1 cellular context compared by ENCODE assay signal in the genomic region with DNA sequence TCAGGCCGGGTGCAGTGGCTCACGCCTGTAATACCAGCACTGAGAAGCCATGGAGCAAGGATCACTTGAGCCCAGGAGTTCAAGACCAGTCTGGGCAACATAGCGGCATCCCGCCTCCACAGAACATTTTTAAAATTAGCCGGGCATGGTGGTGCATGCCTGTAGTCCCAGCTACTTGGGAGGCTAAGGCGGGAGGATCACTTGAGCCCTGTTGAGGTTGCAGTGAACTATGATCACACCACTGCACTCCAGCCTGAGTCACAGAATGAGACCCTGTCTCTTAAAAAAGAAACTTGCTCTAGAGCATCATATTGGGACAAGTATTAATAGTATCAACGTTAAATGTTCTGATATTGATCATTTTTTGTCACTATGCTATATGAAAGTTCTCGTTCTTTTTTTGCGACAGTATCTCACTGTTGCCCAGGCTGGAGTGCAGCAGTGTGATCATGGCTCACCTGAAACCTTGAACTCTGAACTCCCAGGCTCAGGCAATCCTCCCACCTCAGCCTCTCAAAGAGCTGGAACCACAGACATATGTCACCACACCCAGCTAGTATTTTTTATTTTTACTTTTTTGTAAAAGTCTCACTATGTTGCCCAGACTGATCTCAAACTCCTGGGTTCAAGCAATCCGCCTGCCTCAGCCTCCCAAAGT.
A peak's percentile ranks its signal among the peaks of the same experiment; 100 is the strongest.
TF ChIP-seq lines count a peak whose summit lies in the region.

No MANE protein-coding gene starts in this region.

TF ChIP-seq in HepG2, 621 proteins besides CTCF, POLR2A, EP300 and RAD21 (continues in another document):
- TF ChIP-seq ZNF432 (CRISPR knock-in tag; IDR thresholded peaks at IDR 0.05; ENCODE audit: borderline replicate concordance) = no peak
- no peak for TF ChIP-seq NKX3-1 (CRISPR knock-in tag; IDR thresholded peaks at IDR 0.05)
- 0 out of 2 replicates have a peak, but pooled peaks have one; percentile 8 for TF ChIP-seq ZNF543 (CRISPR knock-in tag; IDR thresholded peaks at IDR 0.05)
- TF ChIP-seq, protein P1, sequence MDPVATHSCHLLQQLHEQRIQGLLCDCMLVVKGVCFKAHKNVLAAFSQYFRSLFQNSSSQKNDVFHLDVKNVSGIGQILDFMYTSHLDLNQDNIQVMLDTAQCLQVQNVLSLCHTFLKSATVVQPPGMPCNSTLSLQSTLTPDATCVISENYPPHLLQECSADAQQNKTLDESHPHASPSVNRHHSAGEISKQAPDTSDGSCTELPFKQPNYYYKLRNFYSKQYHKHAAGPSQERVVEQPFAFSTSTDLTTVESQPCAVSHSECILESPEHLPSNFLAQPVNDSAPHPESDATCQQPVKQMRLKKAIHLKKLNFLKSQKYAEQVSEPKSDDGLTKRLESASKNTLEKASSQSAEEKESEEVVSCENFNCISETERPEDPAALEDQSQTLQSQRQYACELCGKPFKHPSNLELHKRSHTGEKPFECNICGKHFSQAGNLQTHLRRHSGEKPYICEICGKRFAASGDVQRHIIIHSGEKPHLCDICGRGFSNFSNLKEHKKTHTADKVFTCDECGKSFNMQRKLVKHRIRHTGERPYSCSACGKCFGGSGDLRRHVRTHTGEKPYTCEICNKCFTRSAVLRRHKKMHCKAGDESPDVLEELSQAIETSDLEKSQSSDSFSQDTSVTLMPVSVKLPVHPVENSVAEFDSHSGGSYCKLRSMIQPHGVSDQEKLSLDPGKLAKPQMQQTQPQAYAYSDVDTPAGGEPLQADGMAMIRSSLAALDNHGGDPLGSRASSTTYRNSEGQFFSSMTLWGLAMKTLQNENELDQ (CRISPR knock-in tag; IDR thresholded peaks at IDR 0.05; ENCODE audit: borderline replicate concordance) = no peak
- TF ChIP-seq ZBTB42 (CRISPR knock-in tag; IDR thresholded peaks at IDR 0.05) = no peak
- peak; percentile 39; the same call in 1 of the 2 replicates for TF ChIP-seq HNF4G (IDR thresholded peaks at IDR 0.05; ENCODE audit: borderline replicate concordance, low read depth, low read length)
- no peak for TF ChIP-seq HNF4G (CRISPR knock-in tag; IDR thresholded peaks at IDR 0.05; ENCODE audit: borderline replicate concordance, low read depth)
- peak; percentile 74 for TF ChIP-seq HNF4A (CRISPR knock-in tag; IDR thresholded peaks at IDR 0.05)
- 0 out of 2 replicates have a peak, but pooled peaks have one; percentile 25 for TF ChIP-seq ZNF556 (CRISPR knock-in tag; IDR thresholded peaks at IDR 0.05; ENCODE audit: borderline replicate concordance)
- TF ChIP-seq, protein P2, sequence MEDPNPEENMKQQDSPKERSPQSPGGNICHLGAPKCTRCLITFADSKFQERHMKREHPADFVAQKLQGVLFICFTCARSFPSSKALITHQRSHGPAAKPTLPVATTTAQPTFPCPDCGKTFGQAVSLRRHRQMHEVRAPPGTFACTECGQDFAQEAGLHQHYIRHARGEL (CRISPR knock-in tag; IDR thresholded peaks at IDR 0.05) = no peak
- TF ChIP-seq FOXP1 (IDR thresholded peaks at IDR 0.05) = no peak
- TF ChIP-seq FOXP1 (CRISPR knock-in tag; IDR thresholded peaks at IDR 0.05) = no peak
- peak; percentile 38; the same call in 1 of the 2 replicates for TF ChIP-seq SAP130 (CRISPR knock-in tag; IDR thresholded peaks at IDR 0.05; ENCODE audit: low read depth)
- TF ChIP-seq, protein P3, sequence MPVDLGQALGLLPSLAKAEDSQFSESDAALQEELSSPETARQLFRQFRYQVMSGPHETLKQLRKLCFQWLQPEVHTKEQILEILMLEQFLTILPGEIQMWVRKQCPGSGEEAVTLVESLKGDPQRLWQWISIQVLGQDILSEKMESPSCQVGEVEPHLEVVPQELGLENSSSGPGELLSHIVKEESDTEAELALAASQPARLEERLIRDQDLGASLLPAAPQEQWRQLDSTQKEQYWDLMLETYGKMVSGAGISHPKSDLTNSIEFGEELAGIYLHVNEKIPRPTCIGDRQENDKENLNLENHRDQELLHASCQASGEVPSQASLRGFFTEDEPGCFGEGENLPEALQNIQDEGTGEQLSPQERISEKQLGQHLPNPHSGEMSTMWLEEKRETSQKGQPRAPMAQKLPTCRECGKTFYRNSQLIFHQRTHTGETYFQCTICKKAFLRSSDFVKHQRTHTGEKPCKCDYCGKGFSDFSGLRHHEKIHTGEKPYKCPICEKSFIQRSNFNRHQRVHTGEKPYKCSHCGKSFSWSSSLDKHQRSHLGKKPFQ (CRISPR knock-in tag; IDR thresholded peaks at IDR 0.05; ENCODE audit: insufficient replicate concordance) = peak; percentile 79
- no peak for TF ChIP-seq GLMP (CRISPR knock-in tag; IDR thresholded peaks at IDR 0.05; ENCODE audit: borderline replicate concordance)
- TF ChIP-seq PHF21A (CRISPR knock-in tag; IDR thresholded peaks at IDR 0.05) = no peak
- peak; percentile 88 for TF ChIP-seq ZBTB33 (CRISPR knock-in tag; IDR thresholded peaks at IDR 0.05)
- no peak; the same call in 1 of the 2 replicates for TF ChIP-seq PAXIP1 (CRISPR knock-in tag; conservative IDR thresholded peaks at IDR 0.05)
- no peak for TF ChIP-seq NCOA2 (CRISPR knock-in tag; IDR thresholded peaks at IDR 0.05)
- TF ChIP-seq NR2C2 (CRISPR knock-in tag; IDR thresholded peaks at IDR 0.05; ENCODE audit: borderline replicate concordance) = peak; percentile 81
- 0 out of 2 replicates have a peak, but pooled peaks have one; percentile 33 for TF ChIP-seq PPARG (CRISPR knock-in tag; conservative IDR thresholded peaks at IDR 0.05)
- 0 out of 2 replicates have a peak, but pooled peaks have one; percentile 28 for TF ChIP-seq NR2F6 (IDR thresholded peaks at IDR 0.05)
- peak; percentile 40; the same call in 1 of the 2 replicates for TF ChIP-seq NR2F6 (CRISPR knock-in tag; IDR thresholded peaks at IDR 0.05)
- no peak; the same call in 1 of the 2 replicates for TF ChIP-seq HDAC1 (CRISPR knock-in tag; IDR thresholded peaks at IDR 0.05)
- peak; percentile 55; the same call in 1 of the 2 replicates for TF ChIP-seq TFAP4 (IDR thresholded peaks at IDR 0.05; ENCODE audit: borderline replicate concordance, low read depth)
- peak in 1 of 2 experiments; percentile 6; a peak in 1 of 4 replicates for TF ChIP-seq NR2F1 (CRISPR knock-in tag; IDR thresholded peaks at IDR 0.05)
- TF ChIP-seq NFIB (CRISPR knock-in tag; IDR thresholded peaks at IDR 0.05; ENCODE audit: borderline replicate concordance) = no peak
- 0 out of 2 replicates have a peak, but pooled peaks have one; percentile 31 for TF ChIP-seq TBP (CRISPR knock-in tag; IDR thresholded peaks at IDR 0.05)
- 0 out of 2 replicates have a peak, but pooled peaks have one; percentile 24 for TF ChIP-seq ZMYM3 (CRISPR knock-in tag; IDR thresholded peaks at IDR 0.05)
- no peak for TF ChIP-seq ZNF205 (CRISPR knock-in tag; IDR thresholded peaks at IDR 0.05)
- no peak for TF ChIP-seq ZNF670 (CRISPR knock-in tag; IDR thresholded peaks at IDR 0.05; ENCODE audit: borderline replicate concordance)
- TF ChIP-seq, protein P4, sequence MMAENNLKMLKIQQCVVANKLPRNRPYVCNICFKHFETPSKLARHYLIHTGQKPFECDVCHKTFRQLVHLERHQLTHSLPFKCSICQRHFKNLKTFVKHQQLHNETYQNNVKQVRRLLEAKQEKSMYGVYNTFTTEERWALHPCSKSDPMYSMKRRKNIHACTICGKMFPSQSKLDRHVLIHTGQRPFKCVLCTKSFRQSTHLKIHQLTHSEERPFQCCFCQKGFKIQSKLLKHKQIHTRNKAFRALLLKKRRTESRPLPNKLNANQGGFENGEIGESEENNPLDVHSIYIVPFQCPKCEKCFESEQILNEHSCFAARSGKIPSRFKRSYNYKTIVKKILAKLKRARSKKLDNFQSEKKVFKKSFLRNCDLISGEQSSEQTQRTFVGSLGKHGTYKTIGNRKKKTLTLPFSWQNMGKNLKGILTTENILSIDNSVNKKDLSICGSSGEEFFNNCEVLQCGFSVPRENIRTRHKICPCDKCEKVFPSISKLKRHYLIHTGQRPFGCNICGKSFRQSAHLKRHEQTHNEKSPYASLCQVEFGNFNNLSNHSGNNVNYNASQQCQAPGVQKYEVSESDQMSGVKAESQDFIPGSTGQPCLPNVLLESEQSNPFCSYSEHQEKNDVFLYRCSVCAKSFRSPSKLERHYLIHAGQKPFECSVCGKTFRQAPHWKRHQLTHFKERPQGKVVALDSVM (CRISPR knock-in tag; IDR thresholded peaks at IDR 0.05) = peak; percentile 80
- peak; percentile 38; the same call in 1 of the 2 replicates for TF ChIP-seq RARA (CRISPR knock-in tag; IDR thresholded peaks at IDR 0.05)
- TF ChIP-seq, protein P5, sequence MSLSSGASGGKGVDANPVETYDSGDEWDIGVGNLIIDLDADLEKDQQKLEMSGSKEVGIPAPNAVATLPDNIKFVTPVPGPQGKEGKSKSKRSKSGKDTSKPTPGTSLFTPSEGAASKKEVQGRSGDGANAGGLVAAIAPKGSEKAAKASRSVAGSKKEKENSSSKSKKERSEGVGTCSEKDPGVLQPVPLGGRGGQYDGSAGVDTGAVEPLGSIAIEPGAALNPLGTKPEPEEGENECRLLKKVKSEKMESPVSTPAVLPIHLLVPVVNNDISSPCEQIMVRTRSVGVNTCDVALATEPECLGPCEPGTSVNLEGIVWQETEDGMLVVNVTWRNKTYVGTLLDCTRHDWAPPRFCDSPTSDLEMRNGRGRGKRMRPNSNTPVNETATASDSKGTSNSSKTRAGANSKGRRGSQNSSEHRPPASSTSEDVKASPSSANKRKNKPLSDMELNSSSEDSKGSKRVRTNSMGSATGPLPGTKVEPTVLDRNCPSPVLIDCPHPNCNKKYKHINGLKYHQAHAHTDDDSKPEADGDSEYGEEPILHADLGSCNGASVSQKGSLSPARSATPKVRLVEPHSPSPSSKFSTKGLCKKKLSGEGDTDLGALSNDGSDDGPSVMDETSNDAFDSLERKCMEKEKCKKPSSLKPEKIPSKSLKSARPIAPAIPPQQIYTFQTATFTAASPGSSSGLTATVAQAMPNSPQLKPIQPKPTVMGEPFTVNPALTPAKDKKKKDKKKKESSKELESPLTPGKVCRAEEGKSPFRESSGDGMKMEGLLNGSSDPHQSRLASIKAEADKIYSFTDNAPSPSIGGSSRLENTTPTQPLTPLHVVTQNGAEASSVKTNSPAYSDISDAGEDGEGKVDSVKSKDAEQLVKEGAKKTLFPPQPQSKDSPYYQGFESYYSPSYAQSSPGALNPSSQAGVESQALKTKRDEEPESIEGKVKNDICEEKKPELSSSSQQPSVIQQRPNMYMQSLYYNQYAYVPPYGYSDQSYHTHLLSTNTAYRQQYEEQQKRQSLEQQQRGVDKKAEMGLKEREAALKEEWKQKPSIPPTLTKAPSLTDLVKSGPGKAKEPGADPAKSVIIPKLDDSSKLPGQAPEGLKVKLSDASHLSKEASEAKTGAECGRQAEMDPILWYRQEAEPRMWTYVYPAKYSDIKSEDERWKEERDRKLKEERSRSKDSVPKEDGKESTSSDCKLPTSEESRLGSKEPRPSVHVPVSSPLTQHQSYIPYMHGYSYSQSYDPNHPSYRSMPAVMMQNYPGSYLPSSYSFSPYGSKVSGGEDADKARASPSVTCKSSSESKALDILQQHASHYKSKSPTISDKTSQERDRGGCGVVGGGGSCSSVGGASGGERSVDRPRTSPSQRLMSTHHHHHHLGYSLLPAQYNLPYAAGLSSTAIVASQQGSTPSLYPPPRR (CRISPR knock-in tag; IDR thresholded peaks at IDR 0.05; ENCODE audit: borderline replicate concordance) = 0 out of 2 replicates have a peak, but pooled peaks have one; percentile 18
- 0 out of 2 replicates have a peak, but pooled peaks have one; percentile 34 for TF ChIP-seq RXRB (CRISPR knock-in tag; IDR thresholded peaks at IDR 0.05; ENCODE audit: borderline replicate concordance)
